In the genomic region with DNA sequence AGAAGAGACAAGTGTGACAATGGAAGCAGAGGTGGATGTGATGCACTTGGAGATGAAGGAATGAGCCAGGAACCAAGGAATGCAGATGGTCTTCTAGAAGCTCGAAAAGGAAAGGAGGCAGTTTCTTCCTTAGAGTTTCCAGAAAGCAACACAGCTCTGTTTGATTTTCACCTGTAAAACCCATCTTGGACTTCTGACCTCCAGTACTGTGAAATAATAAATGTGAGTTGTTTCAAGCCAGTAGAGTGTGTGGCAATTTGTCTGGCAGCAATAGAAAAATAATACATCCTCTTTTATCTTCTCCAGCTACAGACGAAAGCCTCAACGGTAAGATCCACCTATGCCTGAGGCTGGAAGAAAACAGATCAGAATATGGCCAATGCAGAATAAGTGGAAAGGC, we compare ENCODE assay signal across 31 cellular contexts.
"Had no signal": no experiment of that assay in that cellular context is flagged by ENCODE, and none has a peak within 500 bp of the region (broad histone marks: within the 10 kb centered on the region; RNA-seq: fewer than 3 reads in every experiment).

No MANE protein-coding gene starts in this region.

- H3K4me1 ChIP-seq: body of pancreas, esophagus squamous epithelium had no signal

- FAIRE-seq: colon had no signal

- H3K27me3 Mint-ChIP-seq: activated B cell treated with CpG ODN at 0.5 μM for 24 hours; activated CD8-positive, alpha-beta T cell treated with anti-CD3 and anti-CD28 coated beads for 36 hours; activated T-helper 17 cell treated with anti-CD3 and anti-CD28 coated beads, Interleukin-2, amount 50 U/mL, for 72 hours; T-helper 17 cell had no signal

- H3K9me3 ChIP-seq: esophagus squamous epithelium had no signal

- H3K4me1 Mint-ChIP-seq: activated B cell treated with CpG ODN at 0.5 μM for 24 hours; activated T-helper 17 cell treated with anti-CD3 and anti-CD28 coated beads, Interleukin-2, amount 50 U/mL, for 72 hours; T-helper 17 cell had no signal

- H3K36me3 ChIP-seq: esophagus squamous epithelium, WERI-Rb-1 had no signal

- H3K27me3 ChIP-seq: body of pancreas, esophagus squamous epithelium had no signal

- ATAC-seq: activated CD4-positive, CD25-positive, alpha-beta regulatory T cell treated with anti-CD3 and anti-CD28 coated beads, Interleukin-2, amount 50 U/mL, for 24 hours; activated CD8-positive, alpha-beta T cell treated with anti-CD3 and anti-CD28 coated beads for 36 hours; activated T-cell treated with anti-CD3 and anti-CD28 coated beads, Interleukin-2, amount 50 U/mL, for 4 hours; activated T-helper 17 cell treated with anti-CD3 and anti-CD28 coated beads, Interleukin-2, amount 50 U/mL, for 72 hours; body of pancreas; effector memory CD8-positive, alpha-beta T cell; T-helper 17 cell had no signal

- H3K4me3 Mint-ChIP-seq: activated B cell treated with CpG ODN at 0.5 μM for 24 hours; activated CD8-positive, alpha-beta T cell treated with anti-CD3 and anti-CD28 coated beads for 36 hours; activated naive CD8-positive, alpha-beta T cell; activated T-cell treated with anti-CD3 and anti-CD28 coated beads, Interleukin-2, amount 50 U/mL, for 4 hours; activated T-helper 17 cell treated with anti-CD3 and anti-CD28 coated beads, Interleukin-2, amount 50 U/mL, for 72 hours; effector memory CD8-positive, alpha-beta T cell; T-helper 17 cell; T-helper 2 cell treated with Interferon-gamma antibody and Interleukin-4, amounts not matched to agents 5 μg/mL and 100 μg/mL, for 36 hours had no signal

- H3K4me3 ChIP-seq: body of pancreas, esophagus squamous epithelium had no signal

- DNase-seq: activated B cell treated with CpG ODN at 0.5 μM for 24 hours; activated CD4-positive, alpha-beta T cell treated with anti-CD3 and anti-CD28 coated beads for 48 hours; activated CD4-positive, alpha-beta T cell treated with anti-CD3 and anti-CD28 coated beads, Interleukin-2, amount 50 U/mL, for 1 hour; activated CD4-positive, alpha-beta T cell treated with anti-CD3 and anti-CD28 coated beads, Interleukin-2, amount 50 U/mL, for 48 hours; activated CD8-positive, alpha-beta memory T cell treated with anti-CD3 and anti-CD28 coated beads for 24 hours; activated CD8-positive, alpha-beta T cell treated with anti-CD3 and anti-CD28 coated beads for 36 hours; activated effector memory CD4-positive, alpha-beta T cell treated with Interleukin-2 at 50 U/mL for 16 hours; activated gamma-delta T cell treated with Interleukin-2 at 50 U/mL for 16 hours; activated naive CD4-positive, alpha-beta T cell treated with anti-CD3 and anti-CD28 coated beads, Interleukin-2, amount 50 U/mL, for 16 hours; activated naive CD4-positive, alpha-beta T cell treated with Interleukin-2 at 50 U/mL for 16 hours; activated T-cell treated with anti-CD3 and anti-CD28 coated beads, Interleukin-2, amount 50 U/mL, for 4 hours; amniotic stem cell; anterior cingulate cortex; body of pancreas; caudate nucleus; cortex of kidney; dermis blood vessel endothelial cell; effector CD4-positive, alpha-beta T cell; effector memory CD8-positive, alpha-beta T cell; esophagus squamous epithelium; foreskin melanocyte; head of caudate nucleus; T-helper 1 cell; T-helper 17 cell; T1000; WERI-Rb-1 had no signal

- H3K27ac ChIP-seq: body of pancreas, esophagus squamous epithelium, WERI-Rb-1 had no signal

- H3K27ac Mint-ChIP-seq: activated B cell treated with CpG ODN at 0.5 μM for 24 hours; activated CD8-positive, alpha-beta T cell treated with anti-CD3 and anti-CD28 coated beads for 36 hours; activated naive CD8-positive, alpha-beta T cell; activated T-helper 17 cell treated with anti-CD3 and anti-CD28 coated beads, Interleukin-2, amount 50 U/mL, for 72 hours; effector memory CD8-positive, alpha-beta T cell; T-helper 17 cell; T-helper 2 cell treated with Interferon-gamma antibody and Interleukin-4, amounts not matched to agents 5 μg/mL and 100 μg/mL, for 36 hours had no signal
